In the genomic region with DNA sequence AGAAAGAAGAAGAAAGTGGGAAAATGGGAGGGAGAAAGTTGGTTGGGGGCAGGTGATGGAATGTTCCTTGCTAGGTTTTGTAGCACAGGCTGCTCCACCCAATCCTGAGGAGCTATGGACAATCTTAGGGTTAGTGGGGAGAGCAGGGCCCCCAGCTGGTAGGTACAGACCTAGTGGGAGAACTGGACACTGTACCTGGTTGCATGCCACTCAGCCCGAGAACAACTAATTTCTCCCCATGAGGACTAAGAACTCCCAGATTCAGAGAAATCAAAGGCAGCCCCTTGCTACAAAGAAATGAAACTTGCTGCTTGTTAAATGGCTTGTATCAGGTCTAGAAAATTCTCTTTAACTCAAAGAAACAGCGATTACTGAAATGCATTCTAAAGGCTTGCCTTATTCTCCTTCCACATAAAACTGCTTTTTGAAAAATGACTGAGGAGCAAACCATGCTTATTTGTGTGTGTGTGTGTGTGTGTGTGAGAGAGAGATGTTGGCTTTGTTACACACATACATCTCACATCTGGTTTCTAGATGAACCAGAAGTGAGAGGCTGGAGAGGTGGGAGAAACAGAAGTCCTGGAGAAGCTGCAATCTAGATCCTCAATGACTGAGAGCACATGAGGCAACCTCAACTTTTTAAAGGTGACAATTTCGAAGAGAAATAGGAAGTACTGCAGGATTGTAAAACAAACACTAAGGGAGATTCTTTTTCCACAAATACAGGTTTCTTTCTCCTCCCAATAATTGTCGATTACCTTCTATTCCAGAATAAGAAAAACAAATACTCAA, we compare ENCODE assay signal across 13 cellular contexts. TPM values are rescaled to one million over a fixed set of nuclear protein-coding genes. Genes with fewer than 3 reads are reported as not detected.
DNase-seq lines count a peak whose midpoint lies in the region; ATAC-seq and TF ChIP-seq lines count a peak whose summit lies in the region.
"Had no signal": no experiment of that assay in that cellular context is flagged by ENCODE, and none has a peak within 500 bp of the region (broad histone marks: within the 10 kb centered on the region; RNA-seq: fewer than 3 reads in every experiment).

No MANE protein-coding gene starts in this region.

- H4K20me1 ChIP-seq in hepatocyte (ENCODE audit: insufficient read depth, poor library complexity, severe bottlenecking), result no peaks in the 10 kb centered on the region

- POLR2A ChIA-PET in CD8-positive, alpha-beta T cell (lab: Charles Lee), result interaction anchor here (0.7 to 12.5 kb wide), 8 partner anchors 11 to 117 kb away, joined by 3 to 183 read pairs (median 8); no protein-coding TSS in a partner anchor
- POLR2A ChIA-PET in activated CD4-positive, alpha-beta memory T cell treated with anti-CD3 and anti-CD28 coated beads, Interleukin-2, amount 10 ng/mL, durations not matched to agents 7 days and 5 days (lab: Charles Lee), result interaction anchor here (0.9 to 19.0 kb wide), 12 partner anchors 10 to 117 kb away, joined by 3 to 508 read pairs (median 20); no protein-coding TSS in a partner anchor
- POLR2A ChIA-PET in naive thymus-derived CD8-positive, alpha-beta T cell (lab: Charles Lee), result interaction anchor here (1.6 to 20.1 kb wide), 9 partner anchors 8 to 38 kb away, joined by 4 to 446 read pairs (median 61); no protein-coding TSS in a partner anchor
- POLR2A ChIA-PET in HEK293T (lab: Yijun Ruan, JAX), result no interaction called here

- CTCF ChIA-PET in CD8-positive, alpha-beta T cell (lab: Charles Lee), result interaction anchor here (1.9 to 14.3 kb wide), 8 partner anchors 10 to 93 kb away, joined by 6 to 127 read pairs (median 18); no protein-coding TSS in a partner anchor
- CTCF ChIA-PET in activated CD4-positive, alpha-beta memory T cell treated with anti-CD3 and anti-CD28 coated beads, Interleukin-2, amount 10 ng/mL, durations not matched to agents 7 days and 5 days (lab: Charles Lee), result interaction anchor here (0.8 to 12.6 kb wide), 9 partner anchors 9 to 31 kb away, joined by 3 to 97 read pairs (median 5); partner anchors contain the start of gene FYB1
- CTCF ChIA-PET in HEK293T (lab: Yijun Ruan, JAX), result interaction anchor here (1.2 kb wide), 1 partner anchor 27 kb away, joined by 4 read pairs; no protein-coding TSS in a partner anchor

- 91% methylated on average over 4 of the region's 4 CpGs for WGBS in hepatocyte (ENCODE audit: low lambda C conversion rate, missing lambda C conversion rate)

- no peaks in the 10 kb centered on the region for H3K36me3 ChIP-seq in CD8-positive, alpha-beta T cell (ENCODE audit: insufficient read depth, low read length)
- H3K36me3 ChIP-seq in hepatocyte (replicated peaks; ENCODE audit: insufficient read depth, low read depth), result no peaks in the 10 kb centered on the region

- no peaks in the 10 kb centered on the region for H3K9me3 ChIP-seq in CD8-positive, alpha-beta T cell (ENCODE audit: low read length)
- no peaks in the 10 kb centered on the region for H3K9me3 ChIP-seq in hepatocyte (ENCODE audit: low read depth)

- peak overlapping the region; percentile 28 for H3K27ac ChIP-seq in CD8-positive, alpha-beta T cell (ENCODE audit: low read depth, low read length)
- no peak overlapping the region for H3K27ac ChIP-seq in hepatocyte

- TF ChIP-seq CTCF in CD8-positive, alpha-beta T cell (IDR thresholded peaks at IDR 0.05), result no peak
- no peak for TF ChIP-seq CTCF in hepatocyte (IDR thresholded peaks at IDR 0.05; ENCODE audit: poor library complexity)

- peaks cover 42% of the 10 kb centered on the region for H3K36me3 Mint-ChIP-seq in CD8-positive, alpha-beta T cell
- H3K36me3 Mint-ChIP-seq in activated CD4-positive, alpha-beta memory T cell treated with anti-CD3 and anti-CD28 coated beads, Interleukin-2, amount 10 ng/mL, durations not matched to agents 7 days and 5 days (ENCODE audit: low read depth), result peaks cover 66% of the 10 kb centered on the region
- H3K36me3 Mint-ChIP-seq in naive thymus-derived CD8-positive, alpha-beta T cell, result peaks cover 6 to 47% (median 21%) of the 10 kb centered on the region in 3 donors

- H3K4me3 ChIP-seq in CD8-positive, alpha-beta T cell (ENCODE audit: low read depth, low read length), result peak overlapping the region; percentile 16
- H3K4me3 ChIP-seq in Jurkat, Clone E6-1 (ENCODE audit: low read length), result peak overlapping the region; percentile 14
- H3K4me3 ChIP-seq in hepatocyte, result no peak overlapping the region
- H3K4me3 ChIP-seq: GM23338 had no signal

- H3K27me3 ChIP-seq in CD8-positive, alpha-beta T cell (ENCODE audit: insufficient read depth, low read length), result no peaks in the 10 kb centered on the region
- no peaks in the 10 kb centered on the region for H3K27me3 ChIP-seq in hepatocyte

- no peaks in the 10 kb centered on the region for H3K79me2 ChIP-seq in hepatocyte

- H3K27me3 Mint-ChIP-seq in CD8-positive, alpha-beta T cell (ENCODE audit: low read depth), result no peaks in the 10 kb centered on the region
- no peaks in the 10 kb centered on the region for H3K27me3 Mint-ChIP-seq in activated CD4-positive, alpha-beta memory T cell treated with anti-CD3 and anti-CD28 coated beads, Interleukin-2, amount 10 ng/mL, durations not matched to agents 7 days and 5 days
- no peaks in the 10 kb centered on the region for H3K27me3 Mint-ChIP-seq in naive thymus-derived CD8-positive, alpha-beta T cell

- DNase-seq in CD8-positive, alpha-beta T cell, result no peak
- DNase-seq in Jurkat, Clone E6-1 (ENCODE audit: low read depth, low spot score), result no peak
- DNase-seq in activated CD4-positive, alpha-beta memory T cell treated with anti-CD3 and anti-CD28 coated beads, Interleukin-2, amount 10 ng/mL, durations not matched to agents 7 days and 5 days, result no peak
- no peak for DNase-seq in naive thymus-derived CD8-positive, alpha-beta T cell
- DNase-seq in NCI-H69 (lab: John Stamatoyannopoulos, UW) (no peak), HEK293T (ENCODE audit: extremely low spot score) (no peak), hepatocyte (ENCODE audit: low spot score) (no peak)
- DNase-seq: activated CD4-positive, alpha-beta T cell treated with anti-CD3 and anti-CD28 coated beads for 48 hours; amniotic stem cell; foreskin melanocyte; kidney had no signal

- H3K4me1 ChIP-seq in CD8-positive, alpha-beta T cell (ENCODE audit: insufficient read depth, low read length), result peaks cover 95% of the 10 kb centered on the region
- H3K4me1 ChIP-seq in hepatocyte (ENCODE audit: insufficient read depth), result no peaks in the 10 kb centered on the region

- ATAC-seq in CD8-positive, alpha-beta T cell, result no peak
- ATAC-seq in naive thymus-derived CD8-positive, alpha-beta T cell, result no peak
- ATAC-seq: GM23338 had no signal

- no peaks in the 10 kb centered on the region for H3K9me2 ChIP-seq in hepatocyte (replicated peaks; ENCODE audit: insufficient read depth)

- H3K4me2 ChIP-seq in hepatocyte, result no peak overlapping the region
- H3K4me2 ChIP-seq: GM23338 had no signal

- peaks cover 95% of the 10 kb centered on the region for H3K4me1 Mint-ChIP-seq in CD8-positive, alpha-beta T cell (ENCODE audit: low read depth)
- peaks cover 95% of the 10 kb centered on the region for H3K4me1 Mint-ChIP-seq in activated CD4-positive, alpha-beta memory T cell treated with anti-CD3 and anti-CD28 coated beads, Interleukin-2, amount 10 ng/mL, durations not matched to agents 7 days and 5 days
- H3K4me1 Mint-ChIP-seq in naive thymus-derived CD8-positive, alpha-beta T cell, result peaks cover 43 to 99% (median 96%) of the 10 kb centered on the region in 4 donors
- H3K4me1 Mint-ChIP-seq: GM23338 had no signal

- H2AFZ ChIP-seq in hepatocyte, result no peak overlapping the region
- H2AFZ ChIP-seq: GM23338 had no signal

- intact Hi-C loops in CD8-positive, alpha-beta T cell (cut with DNase I, micrococcal nuclease), result loop anchor here (2.0 kb wide), 2 partner anchors 14 to 18 kb away; no protein-coding TSS in a partner anchor

- H3K4me3 Mint-ChIP-seq in CD8-positive, alpha-beta T cell, result peak overlapping the region; percentile 75
- peak overlapping the region; percentile 75 for H3K4me3 Mint-ChIP-seq in activated CD4-positive, alpha-beta memory T cell treated with anti-CD3 and anti-CD28 coated beads, Interleukin-2, amount 10 ng/mL, durations not matched to agents 7 days and 5 days
- peak overlapping the region; percentile 75 to 94 (median 88) for H3K4me3 Mint-ChIP-seq in naive thymus-derived CD8-positive, alpha-beta T cell
- H3K4me3 Mint-ChIP-seq: GM23338 had no signal

- H3K9me3 Mint-ChIP-seq in CD8-positive, alpha-beta T cell, result no peaks in the 10 kb centered on the region
- H3K9me3 Mint-ChIP-seq in activated CD4-positive, alpha-beta memory T cell treated with anti-CD3 and anti-CD28 coated beads, Interleukin-2, amount 10 ng/mL, durations not matched to agents 7 days and 5 days, result no peaks in the 10 kb centered on the region
- H3K9me3 Mint-ChIP-seq in naive thymus-derived CD8-positive, alpha-beta T cell, result no peaks in the 10 kb centered on the region
- H3K9me3 Mint-ChIP-seq: GM23338 had no signal

- peak overlapping the region; percentile 98 for H3K27ac Mint-ChIP-seq in CD8-positive, alpha-beta T cell
- H3K27ac Mint-ChIP-seq in activated CD4-positive, alpha-beta memory T cell treated with anti-CD3 and anti-CD28 coated beads, Interleukin-2, amount 10 ng/mL, durations not matched to agents 7 days and 5 days, result peak overlapping the region; percentile 92
- peak overlapping the region; percentile 94 to 100 (median 96) for H3K27ac Mint-ChIP-seq in naive thymus-derived CD8-positive, alpha-beta T cell
- H3K27ac Mint-ChIP-seq: GM23338 had no signal

TF ChIP-seq in HEK293T, 16 proteins besides CTCF, POLR2A, EP300 and RAD21 (continues in another document):
- TF ChIP-seq CTBP1 (IDR thresholded peaks at IDR 0.05; ENCODE audit: borderline replicate concordance) (no peak), HDGF (IDR thresholded peaks at IDR 0.05; ENCODE audit: borderline replicate concordance) (no peak), SP1 (IDR thresholded peaks at IDR 0.05) (no peak), NFRKB (IDR thresholded peaks at IDR 0.05) (no peak), FOXA1 (IDR thresholded peaks at IDR 0.05) (no peak), L3MBTL2 (conservative IDR thresholded peaks at IDR 0.05) (no peak)
- TF ChIP-seq, protein P1, sequence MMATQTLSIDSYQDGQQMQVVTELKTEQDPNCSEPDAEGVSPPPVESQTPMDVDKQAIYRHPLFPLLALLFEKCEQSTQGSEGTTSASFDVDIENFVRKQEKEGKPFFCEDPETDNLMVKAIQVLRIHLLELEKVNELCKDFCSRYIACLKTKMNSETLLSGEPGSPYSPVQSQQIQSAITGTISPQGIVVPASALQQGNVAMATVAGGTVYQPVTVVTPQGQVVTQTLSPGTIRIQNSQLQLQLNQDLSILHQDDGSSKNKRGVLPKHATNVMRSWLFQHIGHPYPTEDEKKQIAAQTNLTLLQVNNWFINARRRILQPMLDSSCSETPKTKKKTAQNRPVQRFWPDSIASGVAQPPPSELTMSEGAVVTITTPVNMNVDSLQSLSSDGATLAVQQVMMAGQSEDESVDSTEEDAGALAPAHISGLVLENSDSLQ (IDR thresholded peaks at IDR 0.05), result no peak

RNA-seq across cellular contexts. Expression of gene FYB1, which starts 28.9 kb away (rescaled TPM):
- total RNA-seq in CD8-positive, alpha-beta T cell, result 100 to 1,000 TPM; 250 to 257 TPM
- 3.7 TPM for polyA plus RNA-seq in Jurkat, Clone E6-1 (2012; ENCODE audit: insufficient read depth, insufficient read length)
- total RNA-seq in activated CD4-positive, alpha-beta memory T cell treated with anti-CD3 and anti-CD28 coated beads, Interleukin-2, amount 10 ng/mL, durations not matched to agents 7 days and 5 days, result 100 to 1,000 TPM; 260 to 270 TPM
- total RNA-seq in naive thymus-derived CD8-positive, alpha-beta T cell, result 100 to 1,000 TPM; 579 to 642 TPM
- 100 to 1,000 TPM; 181 to 431 (median 312) TPM for polyA plus RNA-seq in naive thymus-derived CD8-positive, alpha-beta T cell
- 2.4 and 2.6 TPM in 2 replicates for total RNA-seq in hepatocyte
- 1.1 and 1.2 TPM in 2 replicates for polyA plus RNA-seq in hepatocyte
- total RNA-seq: dermis microvascular lymphatic vessel endothelial cell, GM23338 had no signal
- polyA plus RNA-seq: GM23338 had no signal

Comparison
In these comparisons a context has a peak if more than half of its experiments do, and no peak if none do; other contexts are left out.
1. RNA of gene FYB1, which starts 28.9 kb away (total RNA-seq): 579 to 642 TPM in naive thymus-derived CD8-positive, alpha-beta T cell, 260 to 270 TPM in activated CD4-positive, alpha-beta memory T cell treated with anti-CD3 and anti-CD28 coated beads, Interleukin-2, amount 10 ng/mL, durations not matched to agents 7 days and 5 days and 250 to 257 TPM in CD8-positive, alpha-beta T cell; 2.4 to 2.6 TPM in hepatocyte; every median in the first group is over 10 times any median in the second.
2. Peak in every context shown above with its lines, with median percentiles within 50 percentile points of each other: H3K27ac Mint-ChIP-seq and H3K4me3 Mint-ChIP-seq.